ENCODE assay signal across 1 cellular context in the genomic region with DNA sequence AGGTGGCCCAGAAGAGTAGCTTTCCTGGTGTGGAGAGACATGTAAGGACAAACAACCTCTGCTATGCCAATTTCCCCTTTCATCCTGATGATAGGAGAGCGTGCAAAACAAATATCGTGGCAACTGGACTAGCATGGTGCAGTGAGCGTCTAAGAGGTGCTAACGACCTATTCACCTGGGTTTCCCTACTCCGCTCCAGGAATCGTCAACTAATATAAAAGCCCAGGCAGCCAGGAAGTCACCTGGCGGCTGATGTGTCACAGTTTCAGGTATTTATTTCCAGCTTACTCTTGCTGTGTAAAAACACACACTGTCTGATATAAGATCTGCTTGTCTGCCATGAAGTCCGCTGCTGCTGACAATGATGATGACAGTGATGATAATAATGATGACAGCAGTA.
A peak's percentile ranks its signal among the peaks of the same experiment; 100 is the strongest.
TF ChIP-seq lines count a peak whose summit lies in the region.

No MANE protein-coding gene starts in this region.

TF ChIP-seq in H1, 55 proteins besides CTCF, POLR2A, EP300 and RAD21:
- TF ChIP-seq SIN3A (conservative IDR thresholded peaks at IDR 0.05 in 1 of 2, IDR thresholded peaks at IDR 0.05 in 1 of 2; ENCODE audit: low read depth in 1 of 2, low read length in 2 of 2) = 0 out of 4 replicates have a peak, but pooled peaks of 1 of the 2 experiments have one; percentile 11
- no peak for TF ChIP-seq TEAD4 (IDR thresholded peaks at IDR 0.05; ENCODE audit: low read depth, low read length)
